Comparison of ENCODE assay signal across 9 cellular contexts in the genomic region with DNA sequence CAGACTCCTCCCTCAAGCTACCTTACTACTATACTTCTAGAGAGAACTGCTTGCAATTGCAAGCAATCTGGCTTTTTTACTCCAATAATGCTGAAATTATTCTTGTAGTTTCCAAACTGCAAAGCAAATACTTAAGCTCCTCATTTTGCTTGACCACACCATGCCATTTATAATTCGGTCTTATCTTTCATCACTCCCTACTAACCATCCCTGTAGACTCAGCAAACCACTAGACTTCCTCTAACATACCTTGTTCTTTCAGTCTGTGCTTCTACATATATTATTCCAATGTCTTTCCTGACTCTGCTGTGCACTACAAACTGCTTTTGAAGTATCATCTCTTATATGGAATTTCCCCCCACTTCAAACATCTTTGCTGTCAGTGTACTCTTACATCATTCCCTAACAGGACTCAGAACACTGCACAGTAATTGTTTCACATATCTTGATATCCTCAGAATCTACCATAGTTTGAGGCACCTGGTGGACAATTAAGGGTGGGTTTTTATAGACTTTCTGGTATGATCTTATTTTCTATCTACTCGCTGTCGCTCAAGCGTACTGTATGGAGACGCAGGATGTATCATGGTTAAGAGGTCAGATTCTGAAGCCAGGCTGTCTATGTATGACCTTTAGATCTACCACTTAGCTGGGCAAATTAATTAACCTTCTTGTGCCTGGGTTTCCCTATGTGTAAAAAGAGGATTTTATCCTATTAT. TPM values are rescaled to one million over a fixed set of nuclear protein-coding genes. Genes with fewer than 3 reads are reported as not detected.
DNase-seq lines count a peak whose midpoint lies in the region; ATAC-seq and TF ChIP-seq lines count a peak whose summit lies in the region.
"Had no signal": no experiment of that assay in that cellular context is flagged by ENCODE, and none has a peak within 500 bp of the region (broad histone marks: within the 10 kb centered on the region; RNA-seq: fewer than 3 reads in every experiment).

No MANE protein-coding gene starts in this region.

- ATAC-seq in SK-N-SH treated with all-trans-retinoic acid at 6 μM for 48 hours (no peak), WTC11 (no peak), foreskin keratinocyte (no peak)

- H2BK12ac ChIP-seq in H9 (ENCODE audit: insufficient read length, low read depth, low read length): no peak overlapping the region

- no peak overlapping the region for H2AFZ ChIP-seq in SK-N-SH (ENCODE audit: low read depth)
- no peak overlapping the region for H2AFZ ChIP-seq in H9 (ENCODE audit: low read length)

- H2BK5ac ChIP-seq in H9 (ENCODE audit: insufficient read length, low read length): no peak overlapping the region

- peaks cover 4% of the 10 kb centered on the region for H3K9me3 Mint-ChIP-seq in WTC11
- no peaks in the 10 kb centered on the region for H3K9me3 Mint-ChIP-seq in H9

- H3K27me3 Mint-ChIP-seq in WTC11 (ENCODE audit: low read depth) (no peaks in the 10 kb centered on the region; the same call in 1 of the 2 replicates), H9 (ENCODE audit: low read depth) (no peaks in the 10 kb centered on the region)

- H3K14ac ChIP-seq in H9 (ENCODE audit: insufficient read depth, low read length): no peak overlapping the region

- no peak overlapping the region for H2BK15ac ChIP-seq in H9 (ENCODE audit: low read depth, low read length)

- H3K9ac ChIP-seq in SK-N-SH (no peak overlapping the region), H9 (ENCODE audit: extremely low read depth, insufficient read length, low read length) (no peak overlapping the region)

- H2BK20ac ChIP-seq in H9 (ENCODE audit: low read depth, low read length, poor library complexity, severe bottlenecking): no peak overlapping the region

- no peak overlapping the region for H3T11ph ChIP-seq in H9 (ENCODE audit: low read length)

- no peak for TF ChIP-seq EP300 in SK-N-SH (IDR thresholded peaks at IDR 0.05; ENCODE audit: borderline replicate concordance in 1 of 2, low read depth in 1 of 2, low read length in 1 of 2)
- TF ChIP-seq EP300 in stomach (IDR thresholded peaks at IDR 0.05): no peak

- H3K9me3 ChIP-seq in SK-N-SH: no peaks in the 10 kb centered on the region
- no peaks in the 10 kb centered on the region for H3K9me3 ChIP-seq in stomach
- H3K9me3 ChIP-seq in H9 (ENCODE audit: control insufficient read depth, low read depth, low read length): no peaks in the 10 kb centered on the region

- H3K4me1 Mint-ChIP-seq in WTC11: peaks cover 26% of the 10 kb centered on the region
- peaks cover 25 to 27% of the 10 kb centered on the region in 2 experiments for H3K4me1 Mint-ChIP-seq in H9

- no peaks in the 10 kb centered on the region for H3K9me2 ChIP-seq in SK-N-SH

- H2AK5ac ChIP-seq in H9 (ENCODE audit: insufficient read length, low read length): no peak overlapping the region

- no peak overlapping the region for H3K56ac ChIP-seq in H9 (ENCODE audit: insufficient read length, low read depth, low read length)

- no peak for TF ChIP-seq RAD21 in SK-N-SH (IDR thresholded peaks at IDR 0.05; ENCODE audit: low read length)

- H3K79me2 ChIP-seq in SK-N-SH (ENCODE audit: insufficient read depth): peaks cover 77% of the 10 kb centered on the region
- no peaks in the 10 kb centered on the region for H3K79me2 ChIP-seq in H9 (ENCODE audit: insufficient read depth, low read length)

- no peak overlapping the region for H4K5ac ChIP-seq in H9 (ENCODE audit: insufficient read length, low read depth, low read length)

- H3K4me2 ChIP-seq in SK-N-SH (peak overlapping the region; percentile 65), H9 (ENCODE audit: insufficient read depth, insufficient read length, low read length) (no peak overlapping the region)

- H3K4ac ChIP-seq in H9 (ENCODE audit: low read depth, low read length): no peak overlapping the region

- POLR2A ChIA-PET in SK-N-SH (lab: Yijun Ruan, JAX): no interaction called here
- POLR2A ChIA-PET in WTC11 (lab: Charles Lee): no interaction called here

- H3K79me1 ChIP-seq in H9 (ENCODE audit: insufficient read depth, low read depth, low read length, poor library complexity, severe bottlenecking): no peaks in the 10 kb centered on the region

- CTCF ChIA-PET in SK-N-SH (lab: Yijun Ruan, JAX) (interaction anchor here (1.1 to 1.5 kb wide), 2 partner anchors 11 to 209 kb away, joined by 4 read pairs; no protein-coding TSS in a partner anchor), WTC11 (lab: Charles Lee) (interaction anchor here (0.7 kb wide), 1 partner anchor 135 kb away, joined by 4 read pairs; no protein-coding TSS in a partner anchor)

- H4K20me1 ChIP-seq in SK-N-SH (ENCODE audit: insufficient read depth) (peaks cover 58% of the 10 kb centered on the region), H9 (ENCODE audit: control insufficient read depth, insufficient read depth, insufficient read length) (no peaks in the 10 kb centered on the region)

- peak overlapping the region in 1 of 2 experiments; percentile 2; a peak in 1 of 4 replicates for H3K4me3 ChIP-seq in SK-N-SH (ENCODE audit: low read depth in 2 of 2, low read length in 1 of 2)
- H3K4me3 ChIP-seq in stomach: peak overlapping the region; percentile 57 to 90 (median 72)

- H3K36me3 Mint-ChIP-seq in WTC11 (no peaks in the 10 kb centered on the region), H9 (ENCODE audit: insufficient read depth in 1 of 3, low read depth in 3 of 3) (peaks cover 0 to 3% (median 0%) of the 10 kb centered on the region in 3 experiments; a peak in 1 of 7 replicates)

- intact Hi-C loops in stomach (cut with DNase I; ENCODE audit: low total_unique reads): no loop called here

- WGBS in SK-N-SH (ENCODE audit: low lambda C conversion rate): 88% methylated on average over 5 of the region's 5 CpGs
- 53 to 69% (median 62%) methylated on average over 5 of the region's 5 CpGs for WGBS in stomach, 5 donors
- no CpG with 5 or more reads among the region's 5 CpGs for WGBS in H9 (ENCODE audit: extremely low coverage, insufficient read length, low lambda C conversion rate)

- TF ChIP-seq POLR2A in stomach (IDR thresholded peaks at IDR 0.05): no peak

- H3K4me1 ChIP-seq in SK-N-SH (ENCODE audit: control insufficient read depth in 1 of 2, insufficient read depth in 2 of 2, low read depth in 1 of 2, low read length in 1 of 2): peaks cover 12 to 14% of the 10 kb centered on the region in 2 experiments; a peak in 3 of 4 replicates
- peaks cover 24% of the 10 kb centered on the region for H3K4me1 ChIP-seq in foreskin keratinocyte
- H3K4me1 ChIP-seq in stomach: peaks cover 37 to 76% (median 60%) of the 10 kb centered on the region in 4 donors
- no peaks in the 10 kb centered on the region; the same call in 1 of the 2 replicates for H3K4me1 ChIP-seq in H9 (ENCODE audit: insufficient read depth, low read length)

- H4K8ac ChIP-seq in H9 (replicated peaks; ENCODE audit: insufficient read length, low read depth, low read length): no peak overlapping the region

- DNase-seq in SK-N-SH: no peak
- DNase-seq in WTC11 (ENCODE audit: low spot score): no peak
- no peak for DNase-seq in foreskin keratinocyte
- DNase-seq in stomach: no peak
- DNase-seq in stimulated activated CD4-positive, alpha-beta T cell treated with anti-CD3 and anti-CD28 coated beads, Interleukin-15, amount 100 ng/mL, for 24 hours: no peak
- no peak for DNase-seq in H9
- DNase-seq in CD1c-positive myeloid dendritic cell (ENCODE audit: extremely low spot score): no peak
- DNase-seq: AML-193 had no signal

- peaks cover 0 to under 1% of the 10 kb centered on the region in 2 experiments for H3K36me3 ChIP-seq in SK-N-SH (replicated peaks in 1 of 2; ENCODE audit: control insufficient read depth in 1 of 2, insufficient read depth in 2 of 2, low read length in 1 of 2)
- peaks cover 0 to 3% (median 2%) of the 10 kb centered on the region in 4 donors for H3K36me3 ChIP-seq in stomach

- H3K27me3 ChIP-seq in SK-N-SH (ENCODE audit: insufficient read depth): no peaks in the 10 kb centered on the region
- H3K27me3 ChIP-seq in foreskin keratinocyte: no peaks in the 10 kb centered on the region
- no peaks in the 10 kb centered on the region for H3K27me3 ChIP-seq in stomach
- H3K27me3 ChIP-seq in H9 (ENCODE audit: insufficient read depth, low read length): no peaks in the 10 kb centered on the region

- no peak overlapping the region for H3K23ac ChIP-seq in H9 (ENCODE audit: insufficient read length, low read depth, low read length)

- no peak overlapping the region for H3K27ac ChIP-seq in SK-N-SH (ENCODE audit: low read depth in 2 of 2, low read length in 1 of 2)
- peak overlapping the region; percentile 96 for H3K27ac ChIP-seq in foreskin keratinocyte
- peak overlapping the region in 4 of 5 donors; percentile 98 to 100 (median 99) for H3K27ac ChIP-seq in stomach
- H3K27ac ChIP-seq in H9 (ENCODE audit: insufficient read length, low read depth, low read length): no peak overlapping the region

- no peak overlapping the region for H3K27ac Mint-ChIP-seq in WTC11
- no peak overlapping the region for H3K27ac Mint-ChIP-seq in H9

- no peak overlapping the region for H3K18ac ChIP-seq in H9 (ENCODE audit: insufficient read length, low read depth, low read length)

- no peak overlapping the region for H4K91ac ChIP-seq in H9 (ENCODE audit: insufficient read length, low read depth, low read length)

- TF ChIP-seq CTCF in SK-N-SH (IDR thresholded peaks at IDR 0.05): no peak
- TF ChIP-seq CTCF in WTC11 (IDR thresholded peaks at IDR 0.05): no peak
- no peak for TF ChIP-seq CTCF in foreskin keratinocyte (conservative IDR thresholded peaks at IDR 0.05)
- no peak for TF ChIP-seq CTCF in stomach (IDR thresholded peaks at IDR 0.05)
- TF ChIP-seq CTCF in H9 (conservative IDR thresholded peaks at IDR 0.05): no peak

- no peaks in the 10 kb centered on the region for H3K23me2 ChIP-seq in H9 (ENCODE audit: insufficient read length, low read depth, low read length, poor library complexity, severe bottlenecking)

- no peak overlapping the region for H2BK120ac ChIP-seq in H9 (ENCODE audit: low read depth, low read length, poor library complexity, severe bottlenecking)

- peaks cover 20% of the 10 kb centered on the region for H3F3A ChIP-seq in SK-N-SH (replicated peaks; ENCODE audit: insufficient read depth)

- H3K4me3 Mint-ChIP-seq in WTC11: no peak overlapping the region
- H3K4me3 Mint-ChIP-seq in H9: no peak overlapping the region

TF ChIP-seq in SK-N-SH, 30 proteins besides CTCF, POLR2A, EP300 and RAD21 (continues in another document):
- TF ChIP-seq YY1 (IDR thresholded peaks at IDR 0.05; ENCODE audit: low read depth): no peak
- TF ChIP-seq GABPA (IDR thresholded peaks at IDR 0.05; ENCODE audit: low read depth): no peak

TF ChIP-seq in SK-N-SH treated with all-trans-retinoic acid at 6 μM for 48 hours, 23 proteins besides CTCF, POLR2A, EP300 and RAD21 (continues in another document):
- no peak for TF ChIP-seq ZC3H10 (CRISPR knock-in tag; IDR thresholded peaks at IDR 0.05)

TF ChIP-seq in WTC11, 78 proteins besides CTCF, POLR2A, EP300 and RAD21 (continues in another document):
- TF ChIP-seq GABPB1 (CRISPR knock-in tag; IDR thresholded peaks at IDR 0.05): peak; percentile 54; the same call in 1 of the 2 replicates

RNA-seq across cellular contexts. Expression of a gene that starts 2.8 kb away (rescaled TPM):
- polyA plus RNA-seq in SK-N-SH (2012; rRNA removed) (16.0 and 21.1 TPM in 2 replicates), foreskin keratinocyte (8.3 and 9.6 TPM in 2 replicates), stomach (10 to 100 TPM; 18.5 to 22.4 (median 21.8) TPM)
- polyA plus RNA-seq in SK-N-SH (2012; cell fraction: cytosol; rRNA removed): 30.1 and 34.6 TPM in 2 replicates
- 6.7 and 17.2 TPM in 2 replicates for polyA plus RNA-seq in SK-N-SH (2012; cell fraction: nucleus; rRNA removed)
- total RNA-seq in WTC11 (2021) (8.4 to 10.8 TPM (median 9.6 TPM) in 3 replicates), foreskin keratinocyte (78.4 and 86.4 TPM in 2 replicates), stomach (100 to 1,000 TPM in 3 of 5 donors, 10 to 100 TPM in 2; 33.0 to 466 (median 214) TPM), H9 (2021) (10.3 and 11.1 TPM in 2 replicates)

Comparison
In these comparisons a context has a peak if more than half of its experiments do, and no peak if none do; other contexts are left out.
1. H3K27ac ChIP-seq: peak in foreskin keratinocyte (single experiment) and stomach (4 of 5); none in SK-N-SH (0 of 2) and H9 (single experiment).